12 cellular contexts compared by ENCODE assay signal in genomic region chr2:75592028-75592427, GRCh38. TPM values are rescaled to one million over a fixed set of nuclear protein-coding genes. Genes with fewer than 3 reads are reported as not detected.
A peak's percentile ranks its signal among the peaks of the same experiment; 100 is the strongest.
DNase-seq lines count a peak whose midpoint lies in the region; TF ChIP-seq lines count a peak whose summit lies in the region.
"Had no signal": no experiment of that assay in that cellular context is flagged by ENCODE, and none has a peak within 500 bp of the region (broad histone marks: within the 10 kb centered on the region; RNA-seq: fewer than 3 reads in every experiment).

No MANE protein-coding gene starts in this region.

- no peak overlapping the region for H3K4me3 Mint-ChIP-seq in nephron progenitor cell
- H3K4me3 Mint-ChIP-seq: endodermal cell had no signal

- no peak for TF ChIP-seq CTCF in kidney epithelial cell (IDR thresholded peaks at IDR 0.05; ENCODE audit: insufficient read depth, low read length, poor library complexity, severe bottlenecking)
- no peak for TF ChIP-seq CTCF in nephron progenitor cell (IDR thresholded peaks at IDR 0.05)
- no peak for TF ChIP-seq CTCF in uterus (IDR thresholded peaks at IDR 0.05)
- TF ChIP-seq CTCF in ascending aorta (IDR thresholded peaks at IDR 0.05): no peak

- H3K36me3 Mint-ChIP-seq in nephron progenitor cell (ENCODE audit: low read depth): no peaks in the 10 kb centered on the region

- no peaks in the 10 kb centered on the region for H3K4me1 ChIP-seq in uterus
- no peaks in the 10 kb centered on the region for H3K4me1 ChIP-seq in ascending aorta

- H3K9me3 ChIP-seq in uterus: no peaks in the 10 kb centered on the region
- H3K9me3 ChIP-seq in ascending aorta: no peaks in the 10 kb centered on the region

- no peak for TF ChIP-seq POLR2A in uterus (IDR thresholded peaks at IDR 0.05)

- H3K27ac ChIP-seq in uterus: no peak overlapping the region
- H3K27ac ChIP-seq in ascending aorta: no peak overlapping the region

- H3K4me3 ChIP-seq in kidney epithelial cell (ENCODE audit: low read depth, low read length): no peak overlapping the region
- H3K4me3 ChIP-seq in uterus: no peak overlapping the region
- H3K4me3 ChIP-seq in ascending aorta: no peak overlapping the region

- H3K27me3 ChIP-seq in kidney epithelial cell (ENCODE audit: control insufficient read depth, insufficient read depth, low read length) (no peaks in the 10 kb centered on the region), uterus (no peaks in the 10 kb centered on the region), ascending aorta (no peaks in the 10 kb centered on the region)

- DNase-seq in DMS153 treated with DMSO at 0.1 percent for 48 hours (lab: John Stamatoyannopoulos, UW; ENCODE audit: unreplicated experiment): peak; percentile 45
- DNase-seq in HS-5 (ENCODE audit: low read depth): peak; percentile 65
- peak; percentile 62 for DNase-seq in SW480 (ENCODE audit: low spot score)
- peak; percentile 81 for DNase-seq in kidney epithelial cell (ENCODE audit: low read depth)
- DNase-seq in NCI-H2227 (lab: John Stamatoyannopoulos, UW; ENCODE audit: unreplicated experiment): no peak
- DNase-seq in nephron progenitor cell: no peak
- no peak for DNase-seq in uterus
- no peak for DNase-seq in ascending aorta (ENCODE audit: low spot score in 2 of 2)
- DNase-seq: activated naive CD4-positive, alpha-beta T cell treated with Interleukin-2 at 50 U/mL for 16 hours; DND-41; endodermal cell; NK-92 treated with Interleukin-12 subunit alpha and Interleukin-12 subunit beta, amount 100 ng/mL, for 24 hours had no signal

- intact Hi-C loops in uterus (cut with DNase I; ENCODE audit: low total_unique reads): no loop called here
- intact Hi-C loops in ascending aorta (cut with DNase I): no loop called here

- H3K27me3 Mint-ChIP-seq in nephron progenitor cell (ENCODE audit: low read depth, poor library complexity): no peaks in the 10 kb centered on the region

- no peaks in the 10 kb centered on the region for H3K9me3 Mint-ChIP-seq in nephron progenitor cell
- H3K9me3 Mint-ChIP-seq: endodermal cell had no signal

- H3K36me3 ChIP-seq in kidney epithelial cell (ENCODE audit: control insufficient read depth, insufficient read depth, low read length): no peaks in the 10 kb centered on the region
- no peaks in the 10 kb centered on the region for H3K36me3 ChIP-seq in uterus
- no peaks in the 10 kb centered on the region for H3K36me3 ChIP-seq in ascending aorta

- no peak overlapping the region for H3K27ac Mint-ChIP-seq in nephron progenitor cell
- H3K27ac Mint-ChIP-seq: endodermal cell had no signal

- H3K4me1 Mint-ChIP-seq in nephron progenitor cell: peaks cover 28% of the 10 kb centered on the region
- H3K4me1 Mint-ChIP-seq: endodermal cell had no signal

RNA-seq across cellular contexts. Expression of gene EVA1A, which starts 31.3 kb away (rescaled TPM):
- total RNA-seq in kidney epithelial cell: 112 and 144 TPM in 2 replicates
- total RNA-seq in uterus: 10 to 100 TPM in 1 of 4 donors, 1 to 10 TPM in 2, not detected in 1; 1.2 to 22.1 (median 2.3) TPM
- not detected for total RNA-seq in ascending aorta

RNA-seq across cellular contexts. Expression of gene MRPL19, which starts 54.6 kb away (rescaled TPM):
- total RNA-seq in kidney epithelial cell: 56.8 and 64.2 TPM in 2 replicates
- total RNA-seq in uterus: 10 to 100 TPM; 27.9 to 64.0 (median 45.8) TPM
- 166 TPM for total RNA-seq in ascending aorta

Comparison
In these comparisons a context has a peak if more than half of its experiments do, and no peak if none do; other contexts are left out.
1. DNase-seq: peak in DMS153 treated with DMSO at 0.1 percent for 48 hours (single experiment), HS-5 (single experiment), SW480 (single experiment) and kidney epithelial cell (single experiment); none in NCI-H2227 (single experiment), nephron progenitor cell (single experiment), uterus (0 of 2) and ascending aorta (0 of 2).